ENCODE assay signal across 16 cellular contexts in the genomic region with DNA sequence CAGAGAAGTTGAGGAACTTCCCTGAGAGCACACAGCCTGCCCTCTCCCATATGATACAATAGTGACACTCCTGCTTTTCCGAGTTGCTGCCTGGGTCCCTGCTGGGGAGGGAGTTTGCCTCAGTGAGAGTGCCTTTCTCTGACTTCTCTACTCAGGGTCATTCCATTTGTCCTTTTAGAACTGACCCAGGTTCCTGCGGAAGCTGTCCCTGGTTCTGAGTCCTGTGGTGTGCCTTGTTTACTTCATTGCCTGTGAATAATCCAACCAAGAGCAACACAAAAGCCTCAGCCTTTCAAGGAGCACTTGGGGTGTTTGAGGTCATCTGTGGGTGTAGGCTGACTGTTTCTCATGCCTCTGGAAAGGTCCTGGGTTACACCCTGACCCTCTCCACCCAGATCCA. TPM values are rescaled to one million over a fixed set of nuclear protein-coding genes. Genes with fewer than 3 reads are reported as not detected.
A peak's percentile ranks its signal among the peaks of the same experiment; 100 is the strongest.
DNase-seq lines count a peak whose midpoint lies in the region; ATAC-seq and TF ChIP-seq lines count a peak whose summit lies in the region.
"Had no signal": no experiment of that assay in that cellular context is flagged by ENCODE, and none has a peak within 500 bp of the region (broad histone marks: within the 10 kb centered on the region; RNA-seq: fewer than 3 reads in every experiment).

No MANE protein-coding gene starts in this region.

- no peak overlapping the region for H3K4me3 ChIP-seq in PC-9

- no peak overlapping the region for H3K18ac ChIP-seq in H9 (ENCODE audit: insufficient read length, low read depth, low read length)

- no peaks in the 10 kb centered on the region for H4K20me1 ChIP-seq in H9 (ENCODE audit: control insufficient read depth, insufficient read depth, insufficient read length)
- no peaks in the 10 kb centered on the region for H4K20me1 ChIP-seq in PC-9 (ENCODE audit: insufficient read depth)

- WGBS in H9 (ENCODE audit: extremely low coverage, insufficient read length, low lambda C conversion rate) = no CpG with 5 or more reads among the region's 2 CpGs

- no peak overlapping the region for H4K8ac ChIP-seq in H9 (replicated peaks; ENCODE audit: insufficient read length, low read depth, low read length)

- peaks cover 46 to 55% of the 10 kb centered on the region in 2 experiments for H3K4me1 Mint-ChIP-seq in H9

- no peaks in the 10 kb centered on the region for H3K9me3 Mint-ChIP-seq in H9
- H3K9me3 Mint-ChIP-seq: CD8-positive, alpha-beta T cell had no signal

- H3K9ac ChIP-seq in H9 (ENCODE audit: extremely low read depth, insufficient read length, low read length) = no peak overlapping the region

- H3K27me3 ChIP-seq in H9 (ENCODE audit: insufficient read depth, low read length) (no peaks in the 10 kb centered on the region; the same call in 1 of the 2 replicates), PC-9 (ENCODE audit: insufficient read depth, low read depth) (peaks cover 32% of the 10 kb centered on the region)

- ATAC-seq in sciatic nerve = peak; percentile 9
- ATAC-seq: CD8-positive, alpha-beta T cell had no signal

- BruUV-seq in PC-9 (replicated peaks; lab: Mats Ljungman, UMichigan) = no TSS peak

- H2AFZ ChIP-seq in H9 (ENCODE audit: low read length) (no peak overlapping the region), PC-9 (no peak overlapping the region)

- H3K36me3 Mint-ChIP-seq in H9 (ENCODE audit: insufficient read depth in 1 of 3, low read depth in 3 of 3) = no peaks in the 10 kb centered on the region
- H3K36me3 Mint-ChIP-seq: CD8-positive, alpha-beta T cell had no signal

- H2BK20ac ChIP-seq in H9 (ENCODE audit: low read depth, low read length, poor library complexity, severe bottlenecking) = no peak overlapping the region

- 0 out of 2 replicates have a peak overlapping the region, but pooled peaks have one; percentile 31 for H3K14ac ChIP-seq in H9 (ENCODE audit: insufficient read depth, low read length)

- H3K27ac ChIP-seq in H9 (ENCODE audit: insufficient read length, low read depth, low read length) (no peak overlapping the region), RWPE1 (peak overlapping the region; percentile 85), PC-9 (no peak overlapping the region)

- H3K9me3 ChIP-seq in H9 (ENCODE audit: control insufficient read depth, low read depth, low read length) (no peaks in the 10 kb centered on the region), PC-9 (ENCODE audit: insufficient read depth, low read depth) (no peaks in the 10 kb centered on the region)
- H3K9me3 ChIP-seq: BE2C had no signal

- H2BK5ac ChIP-seq in H9 (ENCODE audit: insufficient read length, low read length) = no peak overlapping the region

- DNase-seq in H9 = no peak
- no peak for DNase-seq in RWPE1 (ENCODE audit: low spot score)
- peak; percentile 35 for DNase-seq in islet precursor cell
- no peak for DNase-seq in sciatic nerve (ENCODE audit: low spot score)
- DNase-seq in iPS-NIHi7 (ENCODE audit: extremely low spot score) = no peak
- no peak for DNase-seq in LoVo (ENCODE audit: low spot score)
- DNase-seq in PC-9 = no peak
- no peak for DNase-seq in activated CD4-positive, CD25-positive, alpha-beta regulatory T cell treated with anti-CD3 and anti-CD28 coated beads, Interleukin-2, amount 50 U/mL, for 72 hours
- DNase-seq: BE2C; CD8-positive, alpha-beta T cell; Karpas-422; NCI-H1417; NCI-H2029; NCI-H2171 treated with DMSO at 0.1 percent for 48 hours; T-helper 1 cell had no signal

- CTCF ChIA-PET in RWPE1 (lab: Yijun Ruan, JAX) = no interaction called here
- CTCF ChIA-PET in PC-9 (lab: Charles Lee) = no interaction called here

- no peak overlapping the region for H4K5ac ChIP-seq in H9 (ENCODE audit: insufficient read length, low read depth, low read length)

- peaks cover 14% of the 10 kb centered on the region for H3K27me3 Mint-ChIP-seq in H9 (ENCODE audit: low read depth)

- H2BK12ac ChIP-seq in H9 (ENCODE audit: insufficient read length, low read depth, low read length) = no peak overlapping the region

- POLR2A ChIA-PET in RWPE1 (lab: Yijun Ruan, JAX; ENCODE audit: low non-redundant PET) = no interaction called here
- POLR2A ChIA-PET in PC-9 (lab: Charles Lee; ENCODE audit: unreplicated experiment) = no interaction called here

- H3K4me1 ChIP-seq in H9 (ENCODE audit: insufficient read depth, low read length) = peaks cover 6% of the 10 kb centered on the region; the same call in 1 of the 2 replicates
- no peaks in the 10 kb centered on the region for H3K4me1 ChIP-seq in PC-9 (replicated peaks; ENCODE audit: insufficient read depth)
- H3K4me1 ChIP-seq: BE2C had no signal

- H3K9me2 ChIP-seq in PC-9 (ENCODE audit: insufficient read depth) = no peaks in the 10 kb centered on the region

- no peak overlapping the region for H3K4me3 Mint-ChIP-seq in H9
- H3K4me3 Mint-ChIP-seq: CD8-positive, alpha-beta T cell had no signal

- no peak overlapping the region for H4K91ac ChIP-seq in H9 (ENCODE audit: insufficient read length, low read depth, low read length)

- H3K4ac ChIP-seq in H9 (ENCODE audit: low read depth, low read length) = no peak overlapping the region

- H3K56ac ChIP-seq in H9 (ENCODE audit: insufficient read length, low read depth, low read length) = no peak overlapping the region

- no peaks in the 10 kb centered on the region for H3K23me2 ChIP-seq in H9 (ENCODE audit: insufficient read length, low read depth, low read length, poor library complexity, severe bottlenecking)

- no peak overlapping the region for H2AK5ac ChIP-seq in H9 (ENCODE audit: insufficient read length, low read length)

- H3K79me1 ChIP-seq in H9 (ENCODE audit: insufficient read depth, low read depth, low read length, poor library complexity, severe bottlenecking) = no peaks in the 10 kb centered on the region

- no peak overlapping the region for H3T11ph ChIP-seq in H9 (ENCODE audit: low read length)

- no peak overlapping the region for H2BK120ac ChIP-seq in H9 (ENCODE audit: low read depth, low read length, poor library complexity, severe bottlenecking)

- no peaks in the 10 kb centered on the region for H3F3A ChIP-seq in PC-9 (ENCODE audit: insufficient read depth, low read depth)

- H3K4me2 ChIP-seq in H9 (ENCODE audit: insufficient read depth, insufficient read length, low read length) (no peak overlapping the region), PC-9 (no peak overlapping the region)

- no peak overlapping the region for H3K23ac ChIP-seq in H9 (ENCODE audit: insufficient read length, low read depth, low read length)

- no peak overlapping the region for H2BK15ac ChIP-seq in H9 (ENCODE audit: low read depth, low read length)

- intact Hi-C loops in sciatic nerve (cut with DNase I) (no loop called here), PC-9 (cut with micrococcal nuclease; ENCODE audit: unreplicated experiment) (no loop called here)

- no peaks in the 10 kb centered on the region for H3K79me2 ChIP-seq in H9 (ENCODE audit: insufficient read depth, low read length)
- no peaks in the 10 kb centered on the region for H3K79me2 ChIP-seq in PC-9 (ENCODE audit: low read depth)

- peak overlapping the region; percentile 80 to 90 (median 89); a peak in 5 of 7 replicates for H3K27ac Mint-ChIP-seq in H9
- H3K27ac Mint-ChIP-seq: CD8-positive, alpha-beta T cell had no signal

- TF ChIP-seq CTCF in H9 (conservative IDR thresholded peaks at IDR 0.05) (no peak), RWPE1 (conservative IDR thresholded peaks at IDR 0.05; ENCODE audit: low read depth) (no peak), PC-9 (conservative IDR thresholded peaks at IDR 0.05) (no peak)

- no peaks in the 10 kb centered on the region for H3K36me3 ChIP-seq in PC-9 (ENCODE audit: low read depth)
- H3K36me3 ChIP-seq: BE2C had no signal

RNA-seq across cellular contexts. Expression of a gene that starts 8.3 kb away (rescaled TPM):
- not detected in 2 replicates for total RNA-seq in H9 (2021)
- total RNA-seq in sciatic nerve = not detected
- not detected in 2 replicates for total RNA-seq in PC-9 (2021)
- total RNA-seq: CD8-positive, alpha-beta T cell; NCI-H460 had no signal

RNA-seq across cellular contexts. Expression of a gene that starts 13.7 kb away (rescaled TPM):
- not detected in 2 replicates for total RNA-seq in H9 (2021)
- 28.5 TPM for total RNA-seq in sciatic nerve
- not detected in 2 replicates for total RNA-seq in PC-9 (2021)

RNA-seq across cellular contexts. Expression of a gene that starts 51.6 kb away (rescaled TPM):
- total RNA-seq in H9 (2021) (not detected in 2 replicates), sciatic nerve (not detected), PC-9 (2021) (not detected in 2 replicates)
- total RNA-seq: CD8-positive, alpha-beta T cell; NCI-H460 had no signal

Comparison
In these comparisons a context has a peak if more than half of its experiments do, and no peak if none do; other contexts are left out.
1. RNA of a gene that starts 13.7 kb away (total RNA-seq): 28.5 TPM in sciatic nerve (single experiment); not detected in H9 and not detected in PC-9; every median in the first group is over 10 times any median in the second.